18 cellular contexts compared by ENCODE assay signal in genomic region chr16:6132121-6132520, GRCh38.
A peak's percentile ranks its signal among the peaks of the same experiment; 100 is the strongest.
DNase-seq lines count a peak whose midpoint lies in the region; ATAC-seq and TF ChIP-seq lines count a peak whose summit lies in the region.
"Had no signal": no experiment of that assay in that cellular context is flagged by ENCODE, and none has a peak within 500 bp of the region (broad histone marks: within the 10 kb centered on the region; RNA-seq: fewer than 3 reads in every experiment).

No MANE protein-coding gene starts in this region.

- no peak for TF ChIP-seq POLR2A in thyroid gland (IDR thresholded peaks at IDR 0.05)

- DNase-seq in D341Med (ENCODE audit: low spot score) (peak; percentile 36), NCI-H82 treated with DMSO at 0.1 percent for 48 hours (lab: John Stamatoyannopoulos, UW; ENCODE audit: unreplicated experiment) (peak; percentile 73), endodermal cell (peak; percentile 39), putamen (ENCODE audit: low spot score) (peak; percentile 12), A172 (ENCODE audit: low spot score) (no peak), thyroid gland (no peak), SHP77 (lab: John Stamatoyannopoulos, UW) (no peak), psoas muscle (no peak)
- DNase-seq: EL, IMR-90, Kasumi-1, NCI-H1105, NCI-H1694, NCI-H2227 treated with DMSO at 0.1 percent for 48 hours, NCI-H524 treated with DMSO at 0.1 percent for 48 hours, PC-3 had no signal

- H3K9me3 ChIP-seq in endodermal cell (ENCODE audit: control insufficient read depth, low read length), result no peaks in the 10 kb centered on the region
- H3K9me3 ChIP-seq in thyroid gland, result no peaks in the 10 kb centered on the region
- no peaks in the 10 kb centered on the region for H3K9me3 ChIP-seq in psoas muscle
- H3K9me3 ChIP-seq: A549 had no signal

- H3K4me1 ChIP-seq in endodermal cell (ENCODE audit: control insufficient read depth, insufficient read depth, low read length) (no peaks in the 10 kb centered on the region), thyroid gland (no peaks in the 10 kb centered on the region), psoas muscle (no peaks in the 10 kb centered on the region)
- H3K4me1 ChIP-seq: A549 had no signal

- H3K4me3 ChIP-seq in endodermal cell (ENCODE audit: low read length) (no peak overlapping the region), thyroid gland (replicated peaks in 1 of 3) (no peak overlapping the region), psoas muscle (no peak overlapping the region)
- H3K4me3 ChIP-seq: A549 had no signal

- no peaks in the 10 kb centered on the region for H3K27me3 Mint-ChIP-seq in endodermal cell (ENCODE audit: insufficient read depth)

- intact Hi-C loops in thyroid gland (cut with DNase I), result no loop called here
- intact Hi-C loops in psoas muscle (cut with DNase I), result no loop called here

- no peak overlapping the region for H3K27ac ChIP-seq in endodermal cell (ENCODE audit: low read depth, low read length)
- H3K27ac ChIP-seq in thyroid gland, result no peak overlapping the region
- H3K27ac ChIP-seq in psoas muscle, result no peak overlapping the region
- H3K27ac ChIP-seq: A549, C4-2B had no signal

- no peak overlapping the region for H3K4me3 Mint-ChIP-seq in endodermal cell

- H3K27ac Mint-ChIP-seq in endodermal cell, result no peak overlapping the region

- peaks cover 10% of the 10 kb centered on the region for H3K4me1 Mint-ChIP-seq in endodermal cell

- H3K9ac ChIP-seq in endodermal cell (ENCODE audit: extremely low read depth, low read length, poor library complexity, severe bottlenecking), result no peak overlapping the region

- no peaks in the 10 kb centered on the region for H3K36me3 Mint-ChIP-seq in endodermal cell (ENCODE audit: low read depth)

- TF ChIP-seq CTCF in endodermal cell (conservative IDR thresholded peaks at IDR 0.05) (no peak), thyroid gland (IDR thresholded peaks at IDR 0.05) (no peak), psoas muscle (IDR thresholded peaks at IDR 0.05) (no peak)

- WGBS in endodermal cell (ENCODE audit: insufficient coverage in 1 of 2, insufficient read length in 1 of 2), 2 experiments, result 88 to 93% methylated on average over 5 to 6 of the region's 6 CpGs
- 75 to 84% methylated on average over 6 of the region's 6 CpGs for WGBS in thyroid gland, 2 donors
- WGBS in psoas muscle, 3 donors, result 56 to 63% (median 59%) methylated on average over 6 of the region's 6 CpGs

- H3K27me3 ChIP-seq in endodermal cell (ENCODE audit: control insufficient read depth, insufficient read depth, low read length, poor library complexity, severe bottlenecking) (no peaks in the 10 kb centered on the region), thyroid gland (no peaks in the 10 kb centered on the region), psoas muscle (ENCODE audit: insufficient read depth in 3 of 3, low read length in 2 of 3) (no peaks in the 10 kb centered on the region)

- H3K9me3 Mint-ChIP-seq in endodermal cell, result no peaks in the 10 kb centered on the region

- ATAC-seq in psoas muscle, result no peak
- ATAC-seq: A549, PC-3 had no signal

- H3K36me3 ChIP-seq in endodermal cell (ENCODE audit: control insufficient read depth, insufficient read depth, low read length) (no peaks in the 10 kb centered on the region), thyroid gland (no peaks in the 10 kb centered on the region), psoas muscle (ENCODE audit: insufficient read depth in 1 of 2, low read depth in 1 of 2) (no peaks in the 10 kb centered on the region)

Comparison
In these comparisons a context has a peak if more than half of its experiments do, and no peak if none do; other contexts are left out.
1. DNase-seq: peak in D341Med (single experiment), NCI-H82 treated with DMSO at 0.1 percent for 48 hours (single experiment), endodermal cell (single experiment) and putamen (single experiment); none in A172 (single experiment), thyroid gland (0 of 2), SHP77 (0 of 2) and psoas muscle (0 of 2).